In the genomic region with DNA sequence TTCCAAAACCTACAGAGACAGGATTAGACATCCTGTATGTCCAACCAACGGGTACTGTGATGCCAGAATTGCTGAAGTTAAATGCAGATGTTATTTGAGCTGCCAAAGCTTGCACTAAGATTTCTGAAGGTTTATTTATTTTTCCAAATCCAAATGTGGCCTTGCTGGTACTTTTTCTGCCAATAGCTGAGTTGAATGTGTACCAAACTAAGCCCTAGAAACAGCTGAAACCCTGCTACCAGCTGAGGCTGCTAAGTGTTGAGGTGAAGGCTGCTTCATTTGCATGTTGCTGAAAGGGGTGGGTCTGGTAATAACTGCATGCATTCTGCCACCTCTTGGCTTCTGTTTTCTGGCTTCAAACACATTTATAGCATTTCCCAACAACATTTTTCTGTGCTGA, we compare ENCODE assay signal across 1 cellular context.
TF ChIP-seq lines count a peak whose summit lies in the region.

No MANE protein-coding gene starts in this region.

TF ChIP-seq in GM12878, 131 proteins besides CTCF, POLR2A, EP300 and RAD21:
- TF ChIP-seq, protein P1, sequence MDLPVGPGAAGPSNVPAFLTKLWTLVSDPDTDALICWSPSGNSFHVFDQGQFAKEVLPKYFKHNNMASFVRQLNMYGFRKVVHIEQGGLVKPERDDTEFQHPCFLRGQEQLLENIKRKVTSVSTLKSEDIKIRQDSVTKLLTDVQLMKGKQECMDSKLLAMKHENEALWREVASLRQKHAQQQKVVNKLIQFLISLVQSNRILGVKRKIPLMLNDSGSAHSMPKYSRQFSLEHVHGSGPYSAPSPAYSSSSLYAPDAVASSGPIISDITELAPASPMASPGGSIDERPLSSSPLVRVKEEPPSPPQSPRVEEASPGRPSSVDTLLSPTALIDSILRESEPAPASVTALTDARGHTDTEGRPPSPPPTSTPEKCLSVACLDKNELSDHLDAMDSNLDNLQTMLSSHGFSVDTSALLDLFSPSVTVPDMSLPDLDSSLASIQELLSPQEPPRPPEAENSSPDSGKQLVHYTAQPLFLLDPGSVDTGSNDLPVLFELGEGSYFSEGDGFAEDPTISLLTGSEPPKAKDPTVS (IDR thresholded peaks at IDR 0.05; ENCODE audit: low read depth, low read length) = no peak
- TF ChIP-seq, protein P2, sequence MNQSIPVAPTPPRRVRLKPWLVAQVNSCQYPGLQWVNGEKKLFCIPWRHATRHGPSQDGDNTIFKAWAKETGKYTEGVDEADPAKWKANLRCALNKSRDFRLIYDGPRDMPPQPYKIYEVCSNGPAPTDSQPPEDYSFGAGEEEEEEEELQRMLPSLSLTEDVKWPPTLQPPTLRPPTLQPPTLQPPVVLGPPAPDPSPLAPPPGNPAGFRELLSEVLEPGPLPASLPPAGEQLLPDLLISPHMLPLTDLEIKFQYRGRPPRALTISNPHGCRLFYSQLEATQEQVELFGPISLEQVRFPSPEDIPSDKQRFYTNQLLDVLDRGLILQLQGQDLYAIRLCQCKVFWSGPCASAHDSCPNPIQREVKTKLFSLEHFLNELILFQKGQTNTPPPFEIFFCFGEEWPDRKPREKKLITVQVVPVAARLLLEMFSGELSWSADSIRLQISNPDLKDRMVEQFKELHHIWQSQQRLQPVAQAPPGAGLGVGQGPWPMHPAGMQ (IDR thresholded peaks at IDR 0.05; ENCODE audit: borderline replicate concordance) = no peak
- TF ChIP-seq, protein P3, sequence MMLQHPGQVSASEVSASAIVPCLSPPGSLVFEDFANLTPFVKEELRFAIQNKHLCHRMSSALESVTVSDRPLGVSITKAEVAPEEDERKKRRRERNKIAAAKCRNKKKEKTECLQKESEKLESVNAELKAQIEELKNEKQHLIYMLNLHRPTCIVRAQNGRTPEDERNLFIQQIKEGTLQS (IDR thresholded peaks at IDR 0.05; ENCODE audit: borderline replicate concordance, extremely low read depth, low read depth, low read length) = no peak
- TF ChIP-seq, protein P4, sequence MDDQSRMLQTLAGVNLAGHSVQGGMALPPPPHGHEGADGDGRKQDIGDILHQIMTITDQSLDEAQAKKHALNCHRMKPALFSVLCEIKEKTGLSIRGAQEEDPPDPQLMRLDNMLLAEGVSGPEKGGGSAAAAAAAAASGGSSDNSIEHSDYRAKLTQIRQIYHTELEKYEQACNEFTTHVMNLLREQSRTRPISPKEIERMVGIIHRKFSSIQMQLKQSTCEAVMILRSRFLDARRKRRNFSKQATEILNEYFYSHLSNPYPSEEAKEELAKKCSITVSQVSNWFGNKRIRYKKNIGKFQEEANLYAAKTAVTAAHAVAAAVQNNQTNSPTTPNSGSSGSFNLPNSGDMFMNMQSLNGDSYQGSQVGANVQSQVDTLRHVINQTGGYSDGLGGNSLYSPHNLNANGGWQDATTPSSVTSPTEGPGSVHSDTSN (IDR thresholded peaks at IDR 0.05; ENCODE audit: insufficient replicate concordance, low read depth, low read length) = no peak
- TF ChIP-seq, protein P5, sequence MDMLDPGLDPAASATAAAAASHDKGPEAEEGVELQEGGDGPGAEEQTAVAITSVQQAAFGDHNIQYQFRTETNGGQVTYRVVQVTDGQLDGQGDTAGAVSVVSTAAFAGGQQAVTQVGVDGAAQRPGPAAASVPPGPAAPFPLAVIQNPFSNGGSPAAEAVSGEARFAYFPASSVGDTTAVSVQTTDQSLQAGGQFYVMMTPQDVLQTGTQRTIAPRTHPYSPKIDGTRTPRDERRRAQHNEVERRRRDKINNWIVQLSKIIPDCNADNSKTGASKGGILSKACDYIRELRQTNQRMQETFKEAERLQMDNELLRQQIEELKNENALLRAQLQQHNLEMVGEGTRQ (IDR thresholded peaks at IDR 0.05; ENCODE audit: borderline replicate concordance, low read depth, low read length) = no peak
- TF ChIP-seq NR2C1 (IDR thresholded peaks at IDR 0.05) (no peak), NFXL1 (IDR thresholded peaks at IDR 0.05; ENCODE audit: borderline replicate concordance) (no peak), FOS (IDR thresholded peaks at IDR 0.05; ENCODE audit: borderline replicate concordance, extremely low read depth, insufficient read length) (no peak), SREBF1 (IDR thresholded peaks at IDR 0.05; ENCODE audit: low read length) (no peak), KAT2A (conservative IDR thresholded peaks at IDR 0.05; ENCODE audit: control insufficient read depth, low read depth, low read length) (no peak)
- TF ChIP-seq, protein P6, sequence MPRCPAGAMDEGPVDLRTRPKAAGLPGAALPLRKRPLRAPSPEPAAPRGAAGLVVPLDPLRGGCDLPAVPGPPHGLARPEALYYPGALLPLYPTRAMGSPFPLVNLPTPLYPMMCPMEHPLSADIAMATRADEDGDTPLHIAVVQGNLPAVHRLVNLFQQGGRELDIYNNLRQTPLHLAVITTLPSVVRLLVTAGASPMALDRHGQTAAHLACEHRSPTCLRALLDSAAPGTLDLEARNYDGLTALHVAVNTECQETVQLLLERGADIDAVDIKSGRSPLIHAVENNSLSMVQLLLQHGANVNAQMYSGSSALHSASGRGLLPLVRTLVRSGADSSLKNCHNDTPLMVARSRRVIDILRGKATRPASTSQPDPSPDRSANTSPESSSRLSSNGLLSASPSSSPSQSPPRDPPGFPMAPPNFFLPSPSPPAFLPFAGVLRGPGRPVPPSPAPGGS (IDR thresholded peaks at IDR 0.05; ENCODE audit: borderline replicate concordance, insufficient read depth, low read depth, low read length, poor library complexity, severe bottlenecking) = no peak
TF ChIP-seq in GM12878: peak in this region for 0.
